Comparison of ENCODE assay signal across 8 cellular contexts in genomic region chr21:42010507-42011493, GRCh38. TPM values are rescaled to one million over a fixed set of nuclear protein-coding genes. Genes with fewer than 3 reads are reported as not detected.
DNase-seq lines count a peak whose midpoint lies in the region; ATAC-seq and TF ChIP-seq lines count a peak whose summit lies in the region.

No MANE protein-coding gene starts in this region.

- peak overlapping the region; percentile 30 for H2AFZ ChIP-seq in osteoblast (ENCODE audit: low read length)

- H3K79me2 ChIP-seq in osteoblast (ENCODE audit: insufficient read depth, low read length): peaks cover 30% of the 10 kb centered on the region

- no peak for TF ChIP-seq EP300 in gastroesophageal sphincter (IDR thresholded peaks at IDR 0.05)

- H3K27me3 ChIP-seq in BJ (ENCODE audit: control insufficient read depth, insufficient read depth, low read length) (no peaks in the 10 kb centered on the region), gastroesophageal sphincter (no peaks in the 10 kb centered on the region), osteoblast (ENCODE audit: insufficient read depth, low read length) (no peaks in the 10 kb centered on the region)

- peak overlapping the region; percentile 90 to 100 (median 98) for H3K27ac ChIP-seq in gastroesophageal sphincter
- peak overlapping the region; percentile 99 for H3K27ac ChIP-seq in osteoblast (ENCODE audit: low read depth, low read length)

- H3K9me3 ChIP-seq in gastroesophageal sphincter: no peaks in the 10 kb centered on the region
- no peaks in the 10 kb centered on the region for H3K9me3 ChIP-seq in osteoblast (ENCODE audit: low read depth, low read length)

- TF ChIP-seq CTCF in BJ (IDR thresholded peaks at IDR 0.05; ENCODE audit: insufficient read depth, low read depth, low read length) (0 out of 2 replicates have a peak, but pooled peaks have one; percentile 11), gastroesophageal sphincter (IDR thresholded peaks at IDR 0.05) (peak in 3 of 4 experiments; percentile 19 to 52 (median 39)), osteoblast (IDR thresholded peaks at IDR 0.05; ENCODE audit: extremely low read depth, low read depth, low read length) (no peak)

- H3K4me3 ChIP-seq in BJ (ENCODE audit: low read depth, low read length) (peak overlapping the region; percentile 62), gastroesophageal sphincter (peak overlapping the region; percentile 67 to 99), osteoblast (ENCODE audit: insufficient read depth, low read length) (peak overlapping the region; percentile 80)

- DNase-seq in BJ (ENCODE audit: low read depth) (no peak), NCI-H2227 (lab: John Stamatoyannopoulos, UW; ENCODE audit: unreplicated experiment) (peak; percentile 84), osteoblast (ENCODE audit: insufficient read length, low spot score, missing footprints) (peak; percentile 74), mesenteric fat pad (ENCODE audit: low spot score) (no peak)
- peak; percentile 34 to 53 for DNase-seq in activated T-cell treated with anti-CD3 and anti-CD28 coated beads, Interleukin-2, amount 50 U/mL, for 48 hours

- H4K20me1 ChIP-seq in osteoblast (ENCODE audit: insufficient read depth, low read length): no peaks in the 10 kb centered on the region

- ATAC-seq in GM18520 (IDR thresholded peaks at IDR 0.05; ENCODE audit: unreplicated experiment): peak; percentile 20
- ATAC-seq in HG02943 (IDR thresholded peaks at IDR 0.05; ENCODE audit: low read depth, unreplicated experiment): peak; percentile 19
- peak; percentile 30 for ATAC-seq in gastroesophageal sphincter

- H3K36me3 ChIP-seq in BJ (ENCODE audit: control insufficient read depth, insufficient read depth, low read length) (peaks cover 3% of the 10 kb centered on the region; the same call in 1 of the 2 replicates), gastroesophageal sphincter (no peaks in the 10 kb centered on the region), osteoblast (ENCODE audit: insufficient read depth, low read length) (peaks cover 8% of the 10 kb centered on the region)

- peak overlapping the region; percentile 85 for H3K4me2 ChIP-seq in osteoblast (ENCODE audit: insufficient read depth, low read length)

- POLR2A ChIA-PET in BJ (lab: Charles Lee): interaction anchor here (1.2 kb wide), 1 partner anchor 8 kb away, joined by 3 read pairs; no protein-coding TSS in a partner anchor

- 4% methylated on average over 13 to 16 of the region's 120 CpGs for WGBS in gastroesophageal sphincter (ENCODE audit: low coverage in 1 of 2), 2 donors

- H3K4me1 ChIP-seq in gastroesophageal sphincter (peaks cover 0 to 17% (median 5%) of the 10 kb centered on the region in 3 donors), osteoblast (ENCODE audit: insufficient read depth, low read length) (peaks cover 5% of the 10 kb centered on the region)

- TF ChIP-seq POLR2A in gastroesophageal sphincter (IDR thresholded peaks at IDR 0.05): no peak

- CTCF ChIA-PET in BJ (lab: Yijun Ruan, JAX): interaction anchor here (0.7 to 2.0 kb wide), 4 partner anchors 27 to 242 kb away, joined by 3 to 9 read pairs (median 6); no protein-coding TSS in a partner anchor

RNA-seq across cellular contexts. Expression of gene ZBTB21, which starts 0.6 kb away (rescaled TPM):
- polyA plus RNA-seq in BJ (2011; rRNA removed): 8.1 and 10.7 TPM in 2 replicates
- 14.8 and 15.0 TPM in 2 replicates for polyA minus RNA-seq in BJ (2011; rRNA and poly(A)+ RNA removed)
- total RNA-seq in gastroesophageal sphincter: 10 to 100 TPM in 2 of 4 donors, 1 to 10 TPM in 2; 6.6 to 14.1 (median 9.4) TPM
- 12.7 and 13.8 TPM in 2 replicates for total RNA-seq in osteoblast
- 19.8 TPM for total RNA-seq in mesenteric fat pad

RNA-seq across cellular contexts. Expression of gene C2CD2, which starts 57.0 kb away (rescaled TPM):
- polyA plus RNA-seq in BJ (2011; rRNA removed): 18.1 and 21.9 TPM in 2 replicates
- 28.9 and 47.7 TPM in 2 replicates for polyA minus RNA-seq in BJ (2011; rRNA and poly(A)+ RNA removed)
- 10 to 100 TPM; 15.6 to 38.9 (median 18.7) TPM for total RNA-seq in gastroesophageal sphincter
- 33.9 and 40.9 TPM in 2 replicates for total RNA-seq in osteoblast
- 125 TPM for total RNA-seq in mesenteric fat pad

Comparison
In these comparisons a context has a peak if more than half of its experiments do, and no peak if none do; other contexts are left out.
1. DNase-seq: peak in NCI-H2227 (single experiment), activated T-cell treated with anti-CD3 and anti-CD28 coated beads, Interleukin-2, amount 50 U/mL, for 48 hours (2 of 2) and osteoblast (single experiment); none in BJ (single experiment) and mesenteric fat pad (single experiment).
2. Peak in every context shown above with its lines, with median percentiles within 50 percentile points of each other: H3K4me3 ChIP-seq and ATAC-seq.